In the genomic region with DNA sequence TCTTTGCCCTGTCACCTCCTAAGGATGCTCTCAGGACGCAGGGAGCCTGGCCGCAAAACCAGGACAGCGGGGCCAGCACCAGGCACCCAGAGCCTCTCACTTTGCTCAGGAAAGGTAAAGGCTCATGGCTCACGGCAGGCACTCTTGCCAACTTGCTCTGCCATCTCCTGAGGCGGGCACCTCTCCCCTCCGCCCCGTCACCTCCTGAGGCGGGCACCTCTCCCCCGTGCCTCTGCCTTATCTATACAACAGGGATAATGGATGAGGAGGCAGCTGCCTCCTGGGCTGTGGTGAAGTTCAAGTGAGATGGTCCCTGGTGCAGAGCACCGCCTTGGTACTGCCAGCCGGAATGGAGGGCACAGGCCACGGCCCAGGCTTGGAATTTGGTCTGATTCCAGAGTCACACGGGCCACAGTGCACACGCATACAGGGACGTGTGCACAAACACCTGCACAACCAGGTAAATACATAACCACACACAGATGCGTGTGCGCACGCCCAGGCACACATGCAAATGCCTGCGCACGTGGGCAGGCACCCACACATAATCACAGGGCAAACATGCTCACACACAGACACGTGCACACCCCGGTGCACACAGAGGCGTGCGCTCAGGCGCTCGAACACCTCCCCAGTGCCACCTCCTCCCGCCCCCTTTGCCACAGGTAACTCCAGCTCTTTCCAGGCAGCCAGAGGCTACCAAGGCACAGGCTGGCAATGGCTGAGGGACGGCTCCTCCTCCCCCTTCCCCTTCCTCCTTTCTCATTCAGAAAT, we compare ENCODE assay signal across 14 cellular contexts. TPM values are rescaled to one million over a fixed set of nuclear protein-coding genes. Genes with fewer than 3 reads are reported as not detected.
DNase-seq lines count a peak whose midpoint lies in the region; ATAC-seq and TF ChIP-seq lines count a peak whose summit lies in the region.
"Had no signal": no experiment of that assay in that cellular context is flagged by ENCODE, and none has a peak within 500 bp of the region (broad histone marks: within the 10 kb centered on the region; RNA-seq: fewer than 3 reads in every experiment).

No MANE protein-coding gene starts in this region.

- no peak for TF ChIP-seq CTCF in mammary epithelial cell (conservative IDR thresholded peaks at IDR 0.05 in 1 of 2, IDR thresholded peaks at IDR 0.05 in 1 of 2; ENCODE audit: extremely low read depth in 1 of 2, insufficient read depth in 1 of 2, low read depth in 1 of 2, low read length in 2 of 2)

- DNase-seq in activated naive CD4-positive, alpha-beta T cell treated with anti-CD3 and anti-CD28 coated beads, Interleukin-2, amount 50 U/mL, for 72 hours (ENCODE audit: low spot score in 2 of 2): no peak
- DNase-seq in activated naive CD4-positive, alpha-beta T cell treated with anti-CD3 and anti-CD28 coated beads for 36 hours: no peak
- DNase-seq in NCI-H69 (lab: John Stamatoyannopoulos, UW) (peak; percentile 31), head of caudate nucleus (peak in 36 of 42 donors; percentile 42 to 83 (median 66)), mammary epithelial cell (no peak), AG08396 (ENCODE audit: low spot score) (no peak), globus pallidus (ENCODE audit: low spot score) (no peak)
- DNase-seq in stimulated activated naive B cell treated with anti-CD40 and anti-IgM and Interleukin-4, amounts not matched to agents 10 μg/mL and 1 μg/mL and 100 μg/mL, for 72 hours: no peak
- DNase-seq: body of pancreas, NCI-H2107, pancreas had no signal

- 93% methylated on average over 18 of the region's 28 CpGs for WGBS in mammary epithelial cell (ENCODE audit: low coverage, missing lambda C conversion rate)

- no peaks in the 10 kb centered on the region for H3K9me3 Mint-ChIP-seq in activated naive CD4-positive, alpha-beta T cell treated with anti-CD3 and anti-CD28 coated beads, Interleukin-2, amount 50 U/mL, for 72 hours
- H3K9me3 Mint-ChIP-seq in activated naive CD4-positive, alpha-beta T cell treated with anti-CD3 and anti-CD28 coated beads for 36 hours: no peaks in the 10 kb centered on the region
- H3K9me3 Mint-ChIP-seq in stimulated activated naive B cell treated with anti-CD40 and anti-IgM and Interleukin-4, amounts not matched to agents 10 μg/mL and 1 μg/mL and 100 μg/mL, for 72 hours: no peaks in the 10 kb centered on the region

- H3K9me3 ChIP-seq in mammary epithelial cell (replicated peaks; ENCODE audit: insufficient read depth, low read length): no peaks in the 10 kb centered on the region
- H3K9me3 ChIP-seq: body of pancreas, pancreas, tibial nerve had no signal

- H4K20me1 ChIP-seq in mammary epithelial cell (ENCODE audit: insufficient read depth, low read length): no peaks in the 10 kb centered on the region

- BruUV-seq in mammary epithelial cell (replicated peaks; lab: Mats Ljungman, UMichigan): no TSS peak

- no peaks in the 10 kb centered on the region for H3K27me3 ChIP-seq in mammary epithelial cell (ENCODE audit: insufficient read depth, low read length)
- H3K27me3 ChIP-seq: body of pancreas, pancreas had no signal

- H3K4me1 ChIP-seq in mammary epithelial cell (ENCODE audit: insufficient read depth, low read length): peaks cover 21% of the 10 kb centered on the region

- H3K36me3 ChIP-seq in mammary epithelial cell (ENCODE audit: insufficient read depth, low read length): no peaks in the 10 kb centered on the region
- H3K36me3 ChIP-seq: pancreas had no signal

- H3K36me3 Mint-ChIP-seq in activated naive CD4-positive, alpha-beta T cell treated with anti-CD3 and anti-CD28 coated beads, Interleukin-2, amount 50 U/mL, for 72 hours: no peaks in the 10 kb centered on the region
- peaks cover 4% of the 10 kb centered on the region for H3K36me3 Mint-ChIP-seq in activated naive CD4-positive, alpha-beta T cell treated with anti-CD3 and anti-CD28 coated beads for 36 hours (ENCODE audit: low read depth)
- H3K36me3 Mint-ChIP-seq in stimulated activated naive B cell treated with anti-CD40 and anti-IgM and Interleukin-4, amounts not matched to agents 10 μg/mL and 1 μg/mL and 100 μg/mL, for 72 hours: peaks cover 6 to 13% of the 10 kb centered on the region in 2 donors

- in situ Hi-C loops in mammary epithelial cell (cut with MboI; ENCODE audit: low sequenced_read_pairs in 2 of 2): no loop called here

- intact Hi-C loops in activated naive CD4-positive, alpha-beta T cell treated with anti-CD3 and anti-CD28 coated beads for 36 hours (cut with micrococcal nuclease): no loop called here
- intact Hi-C loops in head of caudate nucleus (cut with DNase I) (no loop called here), mammary epithelial cell (cut with micrococcal nuclease) (no loop called here)

- H3K27ac ChIP-seq in mammary epithelial cell (ENCODE audit: insufficient read depth, low read depth, low read length): no peak overlapping the region
- H3K27ac ChIP-seq: body of pancreas, pancreas, SK-N-MC had no signal

- H3K4me3 ChIP-seq in mammary epithelial cell (replicated peaks in 1 of 3; ENCODE audit: insufficient read depth in 1 of 3, low read depth in 2 of 3, low read length in 3 of 3): no peak overlapping the region
- H3K4me3 ChIP-seq: body of pancreas, pancreas, SK-N-MC, tibial nerve had no signal

- no peak overlapping the region for H3K4me3 Mint-ChIP-seq in activated naive CD4-positive, alpha-beta T cell treated with anti-CD3 and anti-CD28 coated beads for 36 hours
- peak overlapping the region in 1 of 2 donors; percentile 75 for H3K4me3 Mint-ChIP-seq in stimulated activated naive B cell treated with anti-CD40 and anti-IgM and Interleukin-4, amounts not matched to agents 10 μg/mL and 1 μg/mL and 100 μg/mL, for 72 hours

- no peak overlapping the region for H3K9ac ChIP-seq in mammary epithelial cell (ENCODE audit: insufficient read depth, low read length)

- H3K27me3 Mint-ChIP-seq in activated naive CD4-positive, alpha-beta T cell treated with anti-CD3 and anti-CD28 coated beads for 36 hours (ENCODE audit: low read depth): no peaks in the 10 kb centered on the region
- no peaks in the 10 kb centered on the region for H3K27me3 Mint-ChIP-seq in stimulated activated naive B cell treated with anti-CD40 and anti-IgM and Interleukin-4, amounts not matched to agents 10 μg/mL and 1 μg/mL and 100 μg/mL, for 72 hours

- dilution Hi-C loops in mammary epithelial cell (cut with HindIII; ENCODE audit: low sequenced_read_pairs): no loop called here

- peaks cover 16% of the 10 kb centered on the region for H3K4me1 Mint-ChIP-seq in activated naive CD4-positive, alpha-beta T cell treated with anti-CD3 and anti-CD28 coated beads for 36 hours (ENCODE audit: low read depth)
- peaks cover 25 to 35% of the 10 kb centered on the region in 2 donors for H3K4me1 Mint-ChIP-seq in stimulated activated naive B cell treated with anti-CD40 and anti-IgM and Interleukin-4, amounts not matched to agents 10 μg/mL and 1 μg/mL and 100 μg/mL, for 72 hours

- H3K4me2 ChIP-seq in mammary epithelial cell (ENCODE audit: insufficient read depth, low read depth, low read length): no peak overlapping the region

- no peak overlapping the region for H2AFZ ChIP-seq in mammary epithelial cell (ENCODE audit: low read depth, low read length)

- no peak for ATAC-seq in activated naive CD4-positive, alpha-beta T cell treated with anti-CD3 and anti-CD28 coated beads, Interleukin-2, amount 50 U/mL, for 72 hours
- peak; percentile 3 to 10 for ATAC-seq in stimulated activated naive B cell treated with anti-CD40 and anti-IgM and Interleukin-4, amounts not matched to agents 10 μg/mL and 1 μg/mL and 100 μg/mL, for 72 hours (replicated peaks)
- ATAC-seq: body of pancreas, pancreas had no signal

- peak overlapping the region; percentile 38 to 83 for H3K27ac Mint-ChIP-seq in activated naive CD4-positive, alpha-beta T cell treated with anti-CD3 and anti-CD28 coated beads, Interleukin-2, amount 50 U/mL, for 72 hours
- no peak overlapping the region for H3K27ac Mint-ChIP-seq in activated naive CD4-positive, alpha-beta T cell treated with anti-CD3 and anti-CD28 coated beads for 36 hours
- H3K27ac Mint-ChIP-seq in stimulated activated naive B cell treated with anti-CD40 and anti-IgM and Interleukin-4, amounts not matched to agents 10 μg/mL and 1 μg/mL and 100 μg/mL, for 72 hours: peak overlapping the region; percentile 3

- H3K79me2 ChIP-seq in mammary epithelial cell (ENCODE audit: insufficient read depth, low read length): no peaks in the 10 kb centered on the region

- CTCF ChIA-PET in activated naive CD4-positive, alpha-beta T cell treated with anti-CD3 and anti-CD28 coated beads for 36 hours (lab: Charles Lee): no interaction called here
- CTCF ChIA-PET in mammary epithelial cell (lab: Charles Lee; ENCODE audit: low non-redundant PET): no interaction called here

RNA-seq across cellular contexts. Expression of gene DEGS2, which starts 11.6 kb away (rescaled TPM):
- 1 to 10 TPM; 1.4 to 3.2 TPM for total RNA-seq in activated naive CD4-positive, alpha-beta T cell treated with anti-CD3 and anti-CD28 coated beads, Interleukin-2, amount 50 U/mL, for 72 hours
- under 1 TPM; 0.52 to 0.99 TPM for total RNA-seq in activated naive CD4-positive, alpha-beta T cell treated with anti-CD3 and anti-CD28 coated beads for 36 hours
- total RNA-seq in mammary epithelial cell: under 1 TPM; 0.17 to 0.87 TPM
- polyA plus RNA-seq in mammary epithelial cell: 0.36 TPM
- polyA minus RNA-seq in mammary epithelial cell: not detected
- total RNA-seq: HT1080 had no signal

Comparison
In these comparisons a context has a peak if more than half of its experiments do, and no peak if none do; other contexts are left out.
1. ATAC-seq: peak in stimulated activated naive B cell treated with anti-CD40 and anti-IgM and Interleukin-4, amounts not matched to agents 10 μg/mL and 1 μg/mL and 100 μg/mL, for 72 hours (2 of 2); none in activated naive CD4-positive, alpha-beta T cell treated with anti-CD3 and anti-CD28 coated beads, Interleukin-2, amount 50 U/mL, for 72 hours (0 of 2).
2. DNase-seq: peak in NCI-H69 (single experiment) and head of caudate nucleus (36 of 42); none in activated naive CD4-positive, alpha-beta T cell treated with anti-CD3 and anti-CD28 coated beads, Interleukin-2, amount 50 U/mL, for 72 hours (0 of 2), activated naive CD4-positive, alpha-beta T cell treated with anti-CD3 and anti-CD28 coated beads for 36 hours (single experiment), stimulated activated naive B cell treated with anti-CD40 and anti-IgM and Interleukin-4, amounts not matched to agents 10 μg/mL and 1 μg/mL and 100 μg/mL, for 72 hours (single experiment), mammary epithelial cell (single experiment), AG08396 (single experiment) and globus pallidus (single experiment).